8 cellular contexts compared by ENCODE assay signal in genomic region chr6:33201935-33202334, GRCh38. TPM values are rescaled to one million over a fixed set of nuclear protein-coding genes. Genes with fewer than 3 reads are reported as not detected.
DNase-seq lines count a peak whose midpoint lies in the region; ATAC-seq and TF ChIP-seq lines count a peak whose summit lies in the region.
"Had no signal": no experiment of that assay in that cellular context is flagged by ENCODE, and none has a peak within 500 bp of the region (broad histone marks: within the 10 kb centered on the region; RNA-seq: fewer than 3 reads in every experiment).

No MANE protein-coding gene starts in this region.

- DNase-seq in HCT116 (ENCODE audit: low read depth, low spot score) (no peak), WTC11 (ENCODE audit: low spot score) (no peak), right cardiac atrium (no peak), smooth muscle cell (lab: John Stamatoyannopoulos, UW; ENCODE audit: unreplicated experiment) (no peak), NCI-H1436 (lab: John Stamatoyannopoulos, UW) (no peak), midbrain (lab: John Stamatoyannopoulos, UW) (no peak)
- DNase-seq in activated CD8-positive, alpha-beta memory T cell treated with anti-CD3 and anti-CD28 coated beads, Interleukin-2, amount 50 U/mL, for 4 hours, result no peak
- DNase-seq: NCI-H187 treated with DMSO at 0.1 percent for 48 hours had no signal

- no peak for TF ChIP-seq POLR2A in HCT116 (IDR thresholded peaks at IDR 0.05; ENCODE audit: borderline replicate concordance, extremely low read depth, insufficient read depth, insufficient read length)

- H3K27ac Mint-ChIP-seq in WTC11, result peak overlapping the region; percentile 99

- H3K27ac ChIP-seq in HCT116 (ENCODE audit: low read depth, low read length) (peak overlapping the region; percentile 94), right cardiac atrium (ENCODE audit: low read length) (no peak overlapping the region), smooth muscle cell (ENCODE audit: low read depth) (peak overlapping the region; percentile 98)

- RAD21 ChIA-PET in HCT116 (lab: Charles Lee; ENCODE audit: low non-redundant PET in 1 of 2, low total read pairs in 2 of 2, uncharacterized antibody in 2 of 2, unreplicated experiment in 2 of 2), result no interaction called here

- TF ChIP-seq RAD21 in HCT116 (IDR thresholded peaks at IDR 0.05; ENCODE audit: low read depth), result no peak

- no peaks in the 10 kb centered on the region for H3K9me3 Mint-ChIP-seq in WTC11

- peaks cover 18% of the 10 kb centered on the region for H3K27me3 Mint-ChIP-seq in WTC11 (ENCODE audit: low read depth)

- BruUV-seq in HCT116 (replicated peaks; lab: Mats Ljungman, UMichigan), result no TSS peak

- intact Hi-C loops in HCT116 (cut with micrococcal nuclease) (loop anchor here (10.0 kb wide), 1 partner anchor 213 kb away; the partner anchor contains the start of genes CUTA and PHF1), right cardiac atrium (cut with DNase I) (no loop called here)

- peaks cover 63% of the 10 kb centered on the region for H3K4me1 Mint-ChIP-seq in WTC11

- H3K4me2 ChIP-seq in HCT116 (ENCODE audit: low read length) (peak overlapping the region; percentile 96), smooth muscle cell (peak overlapping the region; percentile 98)

- CTCF ChIA-PET in HCT116 (lab: Charles Lee) (no interaction called here), WTC11 (lab: Charles Lee) (no interaction called here)

- POLR2A ChIA-PET in HCT116 (lab: Charles Lee), result no interaction called here
- POLR2A ChIA-PET in WTC11 (lab: Charles Lee), result no interaction called here

- H3K9me2 ChIP-seq in HCT116 (ENCODE audit: insufficient read depth), result no peaks in the 10 kb centered on the region

- H3F3A ChIP-seq in smooth muscle cell (ENCODE audit: low read depth), result peaks cover 22% of the 10 kb centered on the region

- TF ChIP-seq CTCF in HCT116 (IDR thresholded peaks at IDR 0.05 in 2 of 3, conservative IDR thresholded peaks at IDR 0.05 in 1 of 3; ENCODE audit: borderline replicate concordance in 1 of 3, insufficient read depth in 1 of 3, low read depth in 2 of 3, low read length in 2 of 3) (no peak), WTC11 (IDR thresholded peaks at IDR 0.05) (no peak), smooth muscle cell (IDR thresholded peaks at IDR 0.05; ENCODE audit: borderline replicate concordance, insufficient read depth, poor library complexity, severe bottlenecking) (no peak)

- ATAC-seq in HCT116 (no peak), WTC11 (no peak), right cardiac atrium (no peak)

- H2AFZ ChIP-seq in HCT116 (ENCODE audit: low read depth, low read length, poor library complexity, severe bottlenecking) (no peak overlapping the region), smooth muscle cell (ENCODE audit: low read depth) (no peak overlapping the region)

- H3K36me3 ChIP-seq in HCT116 (ENCODE audit: control insufficient read depth in 1 of 2, insufficient read depth in 2 of 2, low read length in 2 of 2), result peaks cover 14 to 30% of the 10 kb centered on the region in 2 experiments; a peak in 3 of 4 replicates
- peaks cover 6% of the 10 kb centered on the region for H3K36me3 ChIP-seq in smooth muscle cell (ENCODE audit: low read depth)

- H3K27me3 ChIP-seq in HCT116 (ENCODE audit: insufficient read depth, low read length), result no peaks in the 10 kb centered on the region
- no peaks in the 10 kb centered on the region for H3K27me3 ChIP-seq in right cardiac atrium (ENCODE audit: control insufficient read depth, insufficient read depth)
- no peaks in the 10 kb centered on the region for H3K27me3 ChIP-seq in smooth muscle cell (ENCODE audit: low read depth)

- H3K9me3 ChIP-seq in HCT116 (ENCODE audit: control insufficient read depth in 1 of 2, insufficient read depth in 1 of 2, low read depth in 1 of 2, low read length in 2 of 2), result no peaks in the 10 kb centered on the region
- H3K9me3 ChIP-seq in right cardiac atrium (ENCODE audit: control insufficient read depth, low read length), result no peaks in the 10 kb centered on the region
- H3K9me3 ChIP-seq in smooth muscle cell (replicated peaks; ENCODE audit: low read depth), result no peaks in the 10 kb centered on the region

- peak overlapping the region; percentile 80 for H3K9ac ChIP-seq in HCT116 (ENCODE audit: low read length)
- peak overlapping the region; percentile 98 for H3K9ac ChIP-seq in smooth muscle cell (ENCODE audit: low read depth)

- H3K36me3 Mint-ChIP-seq in WTC11, result peaks cover 27% of the 10 kb centered on the region

- peaks cover 64% of the 10 kb centered on the region for H3K79me2 ChIP-seq in HCT116 (ENCODE audit: insufficient read depth, low read length)
- H3K79me2 ChIP-seq in smooth muscle cell (ENCODE audit: low read depth), result peaks cover 45% of the 10 kb centered on the region

- no peaks in the 10 kb centered on the region for H4K20me1 ChIP-seq in HCT116 (ENCODE audit: insufficient read depth)
- H4K20me1 ChIP-seq in smooth muscle cell (ENCODE audit: low read depth), result peaks cover 58% of the 10 kb centered on the region

- H3K4me1 ChIP-seq in HCT116 (ENCODE audit: control insufficient read depth in 1 of 2, insufficient read depth in 2 of 2, low read length in 2 of 2), result peaks cover 50 to 74% of the 10 kb centered on the region in 2 experiments
- H3K4me1 ChIP-seq in right cardiac atrium (ENCODE audit: control insufficient read depth, insufficient read depth, low read length), result peaks cover 15% of the 10 kb centered on the region
- H3K4me1 ChIP-seq in smooth muscle cell (ENCODE audit: low read depth), result peaks cover 43% of the 10 kb centered on the region

- peak overlapping the region; percentile 63 to 69 for H3K4me3 ChIP-seq in HCT116 (replicated peaks in 1 of 2; ENCODE audit: low read depth in 1 of 2, low read length in 2 of 2)
- H3K4me3 ChIP-seq in right cardiac atrium (ENCODE audit: low read length), result peak overlapping the region; percentile 85
- H3K4me3 ChIP-seq in smooth muscle cell, result peak overlapping the region; percentile 88

- peak overlapping the region; percentile 97 for H3K4me3 Mint-ChIP-seq in WTC11

- 79% methylated on average over 6 of the region's 6 CpGs for WGBS in right cardiac atrium
- 87% methylated on average over 6 of the region's 6 CpGs for WGBS in smooth muscle cell (ENCODE audit: low lambda C conversion rate)

TF ChIP-seq in HCT116, 20 proteins besides CTCF, POLR2A, EP300 and RAD21 (continues in another document):
- TF ChIP-seq ZFX (IDR thresholded peaks at IDR 0.05) (no peak), EGR1 (IDR thresholded peaks at IDR 0.05; ENCODE audit: low read depth) (no peak)

TF ChIP-seq in WTC11, 78 proteins besides CTCF, POLR2A, EP300 and RAD21:
- TF ChIP-seq ZBTB43 (CRISPR knock-in tag; IDR thresholded peaks at IDR 0.05), result no peak
- no peak for TF ChIP-seq ZNF512 (CRISPR knock-in tag; IDR thresholded peaks at IDR 0.05; ENCODE audit: borderline replicate concordance)
- no peak for TF ChIP-seq ETV6 (CRISPR knock-in tag; IDR thresholded peaks at IDR 0.05)
TF ChIP-seq in WTC11: peak in this region for 0.

RNA-seq across cellular contexts. Expression of gene SLC39A7, which starts 1.3 kb away (rescaled TPM):
- total RNA-seq in HCT116 (2021; ENCODE audit: unreplicated experiment) (130 TPM), WTC11 (2021) (131 to 163 TPM (median 134 TPM) in 3 replicates), right cardiac atrium (100 to 1,000 TPM in 1 of 4 donors, 10 to 100 TPM in 3; 59.0 to 124 (median 81.6) TPM), smooth muscle cell (112 and 140 TPM in 2 replicates)
- polyA plus RNA-seq in HCT116 (2012), result 124 and 179 TPM in 2 replicates
- polyA plus RNA-seq in right cardiac atrium (78.6 TPM), smooth muscle cell (87.2 and 89.5 TPM in 2 replicates)

RNA-seq across cellular contexts. Expression of gene RXRB, which starts 1.5 kb away (rescaled TPM):
- total RNA-seq in HCT116 (2021; ENCODE audit: unreplicated experiment) (49.9 TPM), WTC11 (2021) (21.5 to 24.5 TPM (median 23.3 TPM) in 3 replicates), right cardiac atrium (10 to 100 TPM; 32.8 to 44.8 (median 35.0) TPM), smooth muscle cell (24.3 and 25.7 TPM in 2 replicates)
- polyA plus RNA-seq in HCT116 (2012), result 49.3 and 59.8 TPM in 2 replicates
- polyA plus RNA-seq in right cardiac atrium (31.7 TPM), smooth muscle cell (28.2 and 33.7 TPM in 2 replicates)

RNA-seq across cellular contexts. Expression of gene HSD17B8, which starts 2.5 kb away (rescaled TPM):
- total RNA-seq in HCT116 (2021; ENCODE audit: unreplicated experiment), result 22.0 TPM
- 29.2 and 33.9 TPM in 2 replicates for polyA plus RNA-seq in HCT116 (2012)
- total RNA-seq in WTC11 (2021), result 7.3 to 8.1 TPM (median 7.7 TPM) in 3 replicates
- total RNA-seq in right cardiac atrium, result 10 to 100 TPM; 16.9 to 20.2 (median 19.1) TPM
- polyA plus RNA-seq in right cardiac atrium, result 16.9 TPM
- total RNA-seq in smooth muscle cell, result 2.9 and 4.9 TPM in 2 replicates
- 3.7 and 9.6 TPM in 2 replicates for polyA plus RNA-seq in smooth muscle cell

RNA-seq across cellular contexts. Expression of gene RING1, which starts 6.4 kb away (rescaled TPM):
- total RNA-seq in HCT116 (2021; ENCODE audit: unreplicated experiment) (45.9 TPM), WTC11 (2021) (26.6 to 30.2 TPM (median 27.8 TPM) in 3 replicates), right cardiac atrium (10 to 100 TPM; 30.4 to 38.2 (median 34.4) TPM), smooth muscle cell (23.4 and 32.2 TPM in 2 replicates)
- 57.0 and 57.1 TPM in 2 replicates for polyA plus RNA-seq in HCT116 (2012)
- polyA plus RNA-seq in right cardiac atrium (33.7 TPM), smooth muscle cell (31.6 and 35.1 TPM in 2 replicates)

RNA-seq across cellular contexts. Expression of gene COL11A2, which starts 9.7 kb away (rescaled TPM):
- total RNA-seq in HCT116 (2021; ENCODE audit: unreplicated experiment) (7.6 TPM), WTC11 (2021) (3.0 to 4.4 TPM (median 3.7 TPM) in 3 replicates), right cardiac atrium (1 to 10 TPM; 1.5 to 4.0 (median 2.3) TPM), smooth muscle cell (0.36 and 1.1 TPM in 2 replicates)
- 3.8 and 4.1 TPM in 2 replicates for polyA plus RNA-seq in HCT116 (2012)
- polyA plus RNA-seq in right cardiac atrium (3.7 TPM), smooth muscle cell (1.2 and 1.5 TPM in 2 replicates)
